Comparison of ENCODE assay signal across 1 cellular context in the genomic region with DNA sequence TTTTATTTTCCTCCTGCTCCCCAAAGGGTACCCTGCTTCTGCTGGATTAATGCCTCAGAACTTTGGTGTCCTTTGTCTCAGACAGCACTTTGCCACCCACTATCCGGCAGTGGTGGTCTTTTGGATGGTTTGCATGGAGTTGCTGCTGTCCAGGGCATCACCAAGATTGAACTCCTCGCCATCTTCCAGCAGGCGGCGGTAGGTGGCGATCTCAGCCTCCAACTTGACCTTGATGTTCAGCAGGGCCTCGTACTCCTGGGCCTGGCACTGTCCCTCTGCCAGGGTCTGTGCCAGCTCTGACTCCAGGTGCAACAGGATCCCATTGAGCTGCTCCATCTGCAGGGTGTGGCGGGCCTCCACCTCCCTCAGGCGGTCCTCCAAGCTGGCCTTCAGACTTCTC.
TF ChIP-seq lines count a peak whose summit lies in the region.

No MANE protein-coding gene starts in this region.

TF ChIP-seq in A549, 52 proteins besides CTCF, POLR2A, EP300 and RAD21 (continued from another document):
- TF ChIP-seq FOXS1 (CRISPR knock-in tag; IDR thresholded peaks at IDR 0.05) = no peak
- TF ChIP-seq, protein P1, sequence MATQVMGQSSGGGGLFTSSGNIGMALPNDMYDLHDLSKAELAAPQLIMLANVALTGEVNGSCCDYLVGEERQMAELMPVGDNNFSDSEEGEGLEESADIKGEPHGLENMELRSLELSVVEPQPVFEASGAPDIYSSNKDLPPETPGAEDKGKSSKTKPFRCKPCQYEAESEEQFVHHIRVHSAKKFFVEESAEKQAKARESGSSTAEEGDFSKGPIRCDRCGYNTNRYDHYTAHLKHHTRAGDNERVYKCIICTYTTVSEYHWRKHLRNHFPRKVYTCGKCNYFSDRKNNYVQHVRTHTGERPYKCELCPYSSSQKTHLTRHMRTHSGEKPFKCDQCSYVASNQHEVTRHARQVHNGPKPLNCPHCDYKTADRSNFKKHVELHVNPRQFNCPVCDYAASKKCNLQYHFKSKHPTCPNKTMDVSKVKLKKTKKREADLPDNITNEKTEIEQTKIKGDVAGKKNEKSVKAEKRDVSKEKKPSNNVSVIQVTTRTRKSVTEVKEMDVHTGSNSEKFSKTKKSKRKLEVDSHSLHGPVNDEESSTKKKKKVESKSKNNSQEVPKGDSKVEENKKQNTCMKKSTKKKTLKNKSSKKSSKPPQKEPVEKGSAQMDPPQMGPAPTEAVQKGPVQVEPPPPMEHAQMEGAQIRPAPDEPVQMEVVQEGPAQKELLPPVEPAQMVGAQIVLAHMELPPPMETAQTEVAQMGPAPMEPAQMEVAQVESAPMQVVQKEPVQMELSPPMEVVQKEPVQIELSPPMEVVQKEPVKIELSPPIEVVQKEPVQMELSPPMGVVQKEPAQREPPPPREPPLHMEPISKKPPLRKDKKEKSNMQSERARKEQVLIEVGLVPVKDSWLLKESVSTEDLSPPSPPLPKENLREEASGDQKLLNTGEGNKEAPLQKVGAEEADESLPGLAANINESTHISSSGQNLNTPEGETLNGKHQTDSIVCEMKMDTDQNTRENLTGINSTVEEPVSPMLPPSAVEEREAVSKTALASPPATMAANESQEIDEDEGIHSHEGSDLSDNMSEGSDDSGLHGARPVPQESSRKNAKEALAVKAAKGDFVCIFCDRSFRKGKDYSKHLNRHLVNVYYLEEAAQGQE (IDR thresholded peaks at IDR 0.05) = no peak
- no peak for TF ChIP-seq HOXA7 (CRISPR knock-in tag; IDR thresholded peaks at IDR 0.05)
- no peak for TF ChIP-seq TFCP2L1 (CRISPR knock-in tag; IDR thresholded peaks at IDR 0.05)
- no peak for TF ChIP-seq TP53 (CRISPR knock-in tag; IDR thresholded peaks at IDR 0.05)
- TF ChIP-seq EHMT2 (IDR thresholded peaks at IDR 0.05; ENCODE audit: low read depth) = no peak
- TF ChIP-seq KDM1A (IDR thresholded peaks at IDR 0.05; ENCODE audit: low read depth) = no peak
- TF ChIP-seq ZSCAN20 (CRISPR knock-in tag; IDR thresholded peaks at IDR 0.05) = no peak
- TF ChIP-seq RCOR1 (IDR thresholded peaks at IDR 0.05; ENCODE audit: low read depth, low read length) = no peak
